ENCODE assay signal across 8 cellular contexts in the genomic region with DNA sequence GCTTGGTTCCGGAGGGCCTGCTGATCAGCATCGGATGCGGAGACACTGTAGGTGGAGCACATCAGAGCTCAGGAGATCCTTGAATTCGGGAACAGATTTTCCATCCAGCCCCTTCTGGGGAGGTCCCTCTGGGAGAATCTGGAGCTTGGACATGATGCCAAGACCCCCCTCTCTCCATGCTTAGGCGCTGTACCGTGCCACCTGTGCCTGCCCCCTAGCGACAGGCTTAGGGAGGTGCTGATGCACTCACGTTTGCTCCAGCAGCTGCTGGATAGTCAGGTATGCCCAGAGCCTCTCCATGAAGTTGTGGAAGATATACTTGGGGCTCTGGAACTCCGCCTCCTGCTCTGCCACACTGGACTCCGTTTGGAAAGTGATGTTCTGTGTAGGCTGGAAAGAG. TPM values are rescaled to one million over a fixed set of nuclear protein-coding genes. Genes with fewer than 3 reads are reported as not detected.
A peak's percentile ranks its signal among the peaks of the same experiment; 100 is the strongest.
DNase-seq lines count a peak whose midpoint lies in the region; ATAC-seq, FAIRE-seq and TF ChIP-seq lines count a peak whose summit lies in the region.

No MANE protein-coding gene starts in this region.

- H3K27me3 ChIP-seq in pancreas, result no peaks in the 10 kb centered on the region

- no peaks in the 10 kb centered on the region for H3K4me1 ChIP-seq in pancreas

- H3K4me3 ChIP-seq in pancreas, result no peak overlapping the region

- no peaks in the 10 kb centered on the region for H3K9me3 ChIP-seq in pancreas

- H3K9me3 Mint-ChIP-seq in chondrocyte (ENCODE audit: low read depth), result no peaks in the 10 kb centered on the region

- intact Hi-C loops in pancreas (cut with DNase I), result no loop called here

- FAIRE-seq in pancreas (lab: Jason Lieb, UNC), result no peak

- no peak for DNase-seq in activated CD4-positive, CD25-positive, alpha-beta regulatory T cell treated with anti-CD3 and anti-CD28 coated beads, Interleukin-2, amount 50 U/mL, for 72 hours
- peak; percentile 4 for DNase-seq in NCI-H1092 treated with DMSO at 0.1 percent for 48 hours (lab: John Stamatoyannopoulos, UW)
- DNase-seq in chondrocyte (ENCODE audit: low spot score), result no peak
- DNase-seq in pancreas, result no peak
- DNase-seq in globus pallidus (ENCODE audit: low spot score), result no peak
- DNase-seq in NCI-H2081 (lab: John Stamatoyannopoulos, UW), result no peak
- no peak for DNase-seq in NCI-H2196 (lab: John Stamatoyannopoulos, UW; ENCODE audit: unreplicated experiment)

- TF ChIP-seq CTCF in chondrocyte (IDR thresholded peaks at IDR 0.05) (peak; percentile 71), pancreas (IDR thresholded peaks at IDR 0.05) (peak in 3 of 4 donors; percentile 8 to 27 (median 11))

- H3K27ac Mint-ChIP-seq in chondrocyte (ENCODE audit: unreplicated experiment), result no peak overlapping the region

- H3K4me3 Mint-ChIP-seq in chondrocyte (ENCODE audit: unreplicated experiment), result no peak overlapping the region

- H3K27ac ChIP-seq in pancreas, result no peak overlapping the region

- no peaks in the 10 kb centered on the region for H3K36me3 Mint-ChIP-seq in chondrocyte (ENCODE audit: low read depth)

- ATAC-seq in activated CD4-positive, CD25-positive, alpha-beta regulatory T cell treated with anti-CD3 and anti-CD28 coated beads, Interleukin-2, amount 50 U/mL, for 24 hours, result peak; percentile 44 to 53
- peak in 2 of 4 donors; percentile 52 to 59 for ATAC-seq in pancreas

- H3K4me1 Mint-ChIP-seq in chondrocyte (ENCODE audit: low read depth), result no peaks in the 10 kb centered on the region

- WGBS in pancreas, 2 donors, result 62 to 64% methylated on average over 10 of the region's 10 CpGs

- H3K27me3 Mint-ChIP-seq in chondrocyte (ENCODE audit: low read depth), result no peaks in the 10 kb centered on the region

- H3K36me3 ChIP-seq in pancreas, result peaks cover 0 to 12% (median 0%) of the 10 kb centered on the region in 3 donors

RNA-seq across cellular contexts. Expression of a gene that starts 9.7 kb away (rescaled TPM):
- total RNA-seq in chondrocyte, result 5.2 to 8.3 TPM (median 6.3 TPM) in 3 replicates
- 100 to 1,000 TPM in 2 of 6 donors, 10 to 100 TPM in 4; 16.2 to 276 (median 77.1) TPM for total RNA-seq in pancreas
- polyA plus RNA-seq in pancreas, result 100 to 1,000 TPM in 1 of 2 donors, 10 to 100 TPM in 1; 64.3 to 249 TPM

RNA-seq across cellular contexts. Expression of a gene that starts 14.1 kb away (rescaled TPM):
- total RNA-seq in chondrocyte (1.4 to 9.2 TPM (median 6.9 TPM) in 3 replicates), pancreas (under 1 TPM in 3 of 6 donors, not detected in 3; 0.42 to 0.55 (median 0.47) TPM)
- 10 to 100 TPM; 35.2 to 63.7 TPM for polyA plus RNA-seq in pancreas

RNA-seq across cellular contexts. Expression of a gene that starts 26.1 kb away (rescaled TPM):
- total RNA-seq in chondrocyte (3.5 to 17.8 TPM (median 16.9 TPM) in 3 replicates), pancreas (1 to 10 TPM in 1 of 6 donors, under 1 TPM in 3, not detected in 2; 0.29 to 1.9 (median 0.72) TPM)
- 1 to 10 TPM; 1.7 to 2.1 TPM for polyA plus RNA-seq in pancreas

RNA-seq across cellular contexts. Expression of a gene that starts 43.3 kb away (rescaled TPM):
- not detected in 3 replicates for total RNA-seq in chondrocyte
- total RNA-seq in pancreas, result 1 to 10 TPM in 1 of 6 donors, under 1 TPM in 4, not detected in 1; 0.32 to 1.9 (median 0.43) TPM
- 1 to 10 TPM; 1.1 to 1.2 TPM for polyA plus RNA-seq in pancreas

RNA-seq across cellular contexts. Expression of a gene that starts 50.0 kb away (rescaled TPM):
- 11.3 to 15.6 TPM (median 11.6 TPM) in 3 replicates for total RNA-seq in chondrocyte
- 10 to 100 TPM; 12.2 to 22.0 (median 16.1) TPM for total RNA-seq in pancreas
- polyA plus RNA-seq in pancreas, result 1 to 10 TPM; 4.0 to 5.0 TPM
